2 cellular contexts compared by ENCODE assay signal in genomic region chr7:544528-545221, GRCh38.
TF ChIP-seq lines count a peak whose summit lies in the region.

No MANE protein-coding gene starts in this region.

TF ChIP-seq in IMR-90, 13 proteins besides CTCF, POLR2A, EP300 and RAD21:
- TF ChIP-seq USF2 (IDR thresholded peaks at IDR 0.05; ENCODE audit: low read depth, low read length) (no peak), SMC3 (IDR thresholded peaks at IDR 0.05; ENCODE audit: low read depth, low read length) (no peak), RFX5 (IDR thresholded peaks at IDR 0.05; ENCODE audit: low read depth, low read length) (no peak), MXI1 (IDR thresholded peaks at IDR 0.05; ENCODE audit: borderline replicate concordance, low read depth, low read length) (no peak), MAFK (IDR thresholded peaks at IDR 0.05; ENCODE audit: low read depth, low read length) (no peak), CEBPB (IDR thresholded peaks at IDR 0.05; ENCODE audit: low read depth, low read length) (no peak), CHD1 (IDR thresholded peaks at IDR 0.05; ENCODE audit: low read depth, low read length) (no peak), ELK1 (IDR thresholded peaks at IDR 0.05; ENCODE audit: borderline replicate concordance, low read depth, low read length) (no peak), FOS (IDR thresholded peaks at IDR 0.05; ENCODE audit: low read depth, low read length) (no peak), BHLHE40 (IDR thresholded peaks at IDR 0.05; ENCODE audit: low read depth, low read length) (no peak), RCOR1 (IDR thresholded peaks at IDR 0.05; ENCODE audit: insufficient replicate concordance, low read length) (no peak), MAZ (IDR thresholded peaks at IDR 0.05; ENCODE audit: borderline replicate concordance, low read depth, low read length) (no peak), NFE2L2 (IDR thresholded peaks at IDR 0.05; ENCODE audit: low read depth, low read length) (no peak)

TF ChIP-seq in H1, 55 proteins besides CTCF, POLR2A, EP300 and RAD21:
- TF ChIP-seq MAFK (IDR thresholded peaks at IDR 0.05; ENCODE audit: low read depth, low read length) (no peak), SAP30 (IDR thresholded peaks at IDR 0.05; ENCODE audit: insufficient read depth, insufficient replicate concordance, low read length) (no peak), PHF8 (conservative IDR thresholded peaks at IDR 0.05; ENCODE audit: low read depth, low read length) (no peak), TCF12 (IDR thresholded peaks at IDR 0.05; ENCODE audit: low read depth, low read length) (no peak)
TF ChIP-seq in H1: peak in this region for 0.
